In genomic region chr3:161273589-161274218, GRCh38 we compare ENCODE assay signal across 8 cellular contexts. TPM values are rescaled to one million over a fixed set of nuclear protein-coding genes. Genes with fewer than 3 reads are reported as not detected.
DNase-seq lines count a peak whose midpoint lies in the region; ATAC-seq and TF ChIP-seq lines count a peak whose summit lies in the region.

No MANE protein-coding gene starts in this region.

- H3K27ac ChIP-seq in RWPE2 (ENCODE audit: poor library complexity, severe bottlenecking) (no peak overlapping the region), endodermal cell (ENCODE audit: low read depth, low read length) (no peak overlapping the region), parathyroid adenoma (no peak overlapping the region)

- H3K9me3 ChIP-seq in RWPE2 (ENCODE audit: severe bottlenecking) (no peaks in the 10 kb centered on the region), endodermal cell (ENCODE audit: control insufficient read depth, low read length) (peaks cover 26% of the 10 kb centered on the region), parathyroid adenoma (ENCODE audit: control insufficient read depth, low read length) (no peaks in the 10 kb centered on the region)

- H3K27ac Mint-ChIP-seq in endodermal cell, result no peak overlapping the region

- no peaks in the 10 kb centered on the region for H3K27me3 ChIP-seq in RWPE2 (ENCODE audit: insufficient read depth, poor library complexity, severe bottlenecking)
- no peaks in the 10 kb centered on the region for H3K27me3 ChIP-seq in endodermal cell (ENCODE audit: control insufficient read depth, insufficient read depth, low read length, poor library complexity, severe bottlenecking)
- H3K27me3 ChIP-seq in parathyroid adenoma (ENCODE audit: control insufficient read depth, insufficient read depth, low read length), result no peaks in the 10 kb centered on the region

- no peaks in the 10 kb centered on the region for H3K4me1 Mint-ChIP-seq in endodermal cell

- H3K36me3 Mint-ChIP-seq in endodermal cell (ENCODE audit: low read depth), result peaks cover 40% of the 10 kb centered on the region

- no peak overlapping the region for H3K9ac ChIP-seq in endodermal cell (ENCODE audit: extremely low read depth, low read length, poor library complexity, severe bottlenecking)
- no peak overlapping the region for H3K9ac ChIP-seq in parathyroid adenoma

- TF ChIP-seq CTCF in HFF-Myc (IDR thresholded peaks at IDR 0.05; ENCODE audit: low read depth, low read length, missing control alignments), result peak; percentile 13
- TF ChIP-seq CTCF in RWPE2 (IDR thresholded peaks at IDR 0.05; ENCODE audit: poor library complexity, severe bottlenecking), result peak; percentile 69
- TF ChIP-seq CTCF in endodermal cell (conservative IDR thresholded peaks at IDR 0.05), result peak; percentile 84
- TF ChIP-seq CTCF in parathyroid adenoma (IDR thresholded peaks at IDR 0.05), result peak; percentile 69

- H3K4me2 ChIP-seq in parathyroid adenoma (ENCODE audit: low read length), result no peak overlapping the region

- H3K36me3 ChIP-seq in RWPE2 (ENCODE audit: low read depth), result 0 out of 2 replicates have a peak, but pooled peaks cover 3% of the 10 kb centered on the region
- H3K36me3 ChIP-seq in endodermal cell (ENCODE audit: control insufficient read depth, insufficient read depth, low read length), result peaks cover 21% of the 10 kb centered on the region
- H3K36me3 ChIP-seq in parathyroid adenoma (ENCODE audit: control insufficient read depth, insufficient read depth, low read length), result no peaks in the 10 kb centered on the region

- H3K4me3 Mint-ChIP-seq in endodermal cell, result no peak overlapping the region

- DNase-seq in DMS 273 (lab: John Stamatoyannopoulos, UW; ENCODE audit: unreplicated experiment), result peak; percentile 83
- no peak for DNase-seq in DMS 273 treated with DMSO at 0.1 percent for 48 hours (lab: John Stamatoyannopoulos, UW)
- DNase-seq in HFF-Myc (ENCODE audit: extremely low read depth, low read depth), result no peak
- no peak for DNase-seq in RWPE2 (ENCODE audit: low spot score)
- no peak for DNase-seq in endodermal cell

- H3K9me3 Mint-ChIP-seq in endodermal cell, result peaks cover 26% of the 10 kb centered on the region

- H3K4me1 ChIP-seq in RWPE2 (ENCODE audit: insufficient read depth, poor library complexity, severe bottlenecking) (no peaks in the 10 kb centered on the region), endodermal cell (ENCODE audit: control insufficient read depth, insufficient read depth, low read length) (no peaks in the 10 kb centered on the region), parathyroid adenoma (no peaks in the 10 kb centered on the region)

- WGBS in endodermal cell (ENCODE audit: insufficient coverage in 1 of 2, insufficient read length in 1 of 2), 2 experiments, result 84% methylated on average over 3 of the region's 3 CpGs; no CpG with 5 or more reads in 1 of the 2 experiments

- H3K4me3 ChIP-seq in HFF-Myc (replicated peaks; ENCODE audit: low read depth, low read length), result no peak overlapping the region
- H3K4me3 ChIP-seq in RWPE2 (ENCODE audit: severe bottlenecking), result no peak overlapping the region
- H3K4me3 ChIP-seq in endodermal cell (ENCODE audit: low read length), result no peak overlapping the region
- no peak overlapping the region for H3K4me3 ChIP-seq in parathyroid adenoma (ENCODE audit: low read depth, low read length)

- no peak for ATAC-seq in RWPE2 (ENCODE audit: low read depth)
- ATAC-seq in HG03175 (IDR thresholded peaks at IDR 0.05; ENCODE audit: unreplicated experiment), result no peak
- no peak for ATAC-seq in HG02588 (IDR thresholded peaks at IDR 0.05; ENCODE audit: unreplicated experiment)

- H3K27me3 Mint-ChIP-seq in endodermal cell (ENCODE audit: insufficient read depth), result no peaks in the 10 kb centered on the region

- H3K79me2 ChIP-seq in parathyroid adenoma, result no peaks in the 10 kb centered on the region

- no peak overlapping the region for H2AFZ ChIP-seq in parathyroid adenoma

RNA-seq across cellular contexts. Expression of gene NMD3, which starts 52.6 kb away (rescaled TPM):
- total RNA-seq in endodermal cell, result 10 to 100 TPM; 47.1 to 48.3 TPM
- polyA plus RNA-seq in endodermal cell (2013, experiment 1 of 2), result 52.0 TPM
- polyA plus RNA-seq in endodermal cell (2013, experiment 2 of 2), result 44.3 TPM

Comparison
In these comparisons a context has a peak if more than half of its experiments do, and no peak if none do; other contexts are left out.
1. CTCF ChIP-seq: peak in every context shown above with its lines; median percentile 84 in endodermal cell; 69 in RWPE2; 69 in parathyroid adenoma; 13 in HFF-Myc.